ENCODE assay signal across 17 cellular contexts in the genomic region with DNA sequence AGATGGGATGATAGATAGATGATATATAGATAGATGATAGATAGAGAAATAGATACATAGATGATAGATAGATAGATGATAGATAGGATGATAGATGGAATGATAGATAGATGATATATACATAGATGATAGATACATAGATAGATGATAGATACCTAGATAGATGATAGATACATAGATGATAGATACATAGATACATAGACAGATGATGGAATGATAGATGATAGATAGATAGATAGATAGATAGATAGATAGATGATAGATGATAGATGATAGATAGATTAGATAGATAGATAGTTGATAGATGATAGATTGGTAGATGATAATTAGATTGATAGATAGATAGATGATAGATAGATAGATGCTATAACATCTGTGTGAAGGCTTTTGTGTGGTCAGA.
"Had no signal": no experiment of that assay in that cellular context is flagged by ENCODE, and none has a peak within 500 bp of the region (broad histone marks: within the 10 kb centered on the region; RNA-seq: fewer than 3 reads in every experiment).

No MANE protein-coding gene starts in this region.

- H3K9me3 ChIP-seq: adrenal gland, ascending aorta, esophagus squamous epithelium, gastroesophageal sphincter, testis, upper lobe of right lung had no signal

- H3K27me3 ChIP-seq: adrenal gland, ascending aorta, esophagus squamous epithelium, gastroesophageal sphincter, testis, upper lobe of right lung had no signal

- H3K36me3 ChIP-seq: adrenal gland, ascending aorta, esophagus squamous epithelium, gastroesophageal sphincter, upper lobe of right lung had no signal

- ATAC-seq: stimulated activated memory B cell treated with anti-CD40 and anti-IgM and Interleukin-4, amounts not matched to agents 10 μg/mL and 1 μg/mL and 100 μg/mL, for 72 hours had no signal

- H3K36me3 Mint-ChIP-seq: activated CD4-positive, alpha-beta memory T cell treated with anti-CD3 and anti-CD28 coated beads for 36 hours; activated CD8-positive, alpha-beta memory T cell treated with anti-CD3 and anti-CD28 coated beads, Interleukin-2, amount 10 ng/mL, durations not matched to agents 7 days and 5 days; activated naive CD8-positive, alpha-beta T cell; memory B cell; stimulated activated memory B cell treated with anti-CD40 and anti-IgM and Interleukin-4, amounts not matched to agents 10 μg/mL and 1 μg/mL and 100 μg/mL, for 72 hours had no signal

- H3K27me3 Mint-ChIP-seq: activated CD4-positive, alpha-beta memory T cell treated with anti-CD3 and anti-CD28 coated beads for 36 hours; activated naive CD8-positive, alpha-beta T cell; central memory CD8-positive, alpha-beta T cell had no signal

- H3K9me3 Mint-ChIP-seq: activated CD4-positive, alpha-beta memory T cell treated with anti-CD3 and anti-CD28 coated beads for 36 hours; central memory CD8-positive, alpha-beta T cell; nephron progenitor cell had no signal

- H3K27ac ChIP-seq: testis had no signal

- DNase-seq: activated CD4-positive, alpha-beta memory T cell treated with anti-CD3 and anti-CD28 coated beads for 36 hours; activated CD4-positive, alpha-beta T cell treated with anti-CD3 and anti-CD28 coated beads for 48 hours; activated naive CD4-positive, alpha-beta T cell; esophagus squamous epithelium; nephron progenitor cell; small intestine; stimulated activated CD4-positive, alpha-beta T cell treated with anti-CD3 and anti-CD28 coated beads, Interleukin-15, amount 100 ng/mL, for 24 hours; testis; upper lobe of right lung had no signal

- H3K4me3 Mint-ChIP-seq: activated CD4-positive, alpha-beta memory T cell treated with anti-CD3 and anti-CD28 coated beads for 36 hours; activated CD8-positive, alpha-beta memory T cell treated with anti-CD3 and anti-CD28 coated beads, Interleukin-2, amount 10 ng/mL, durations not matched to agents 7 days and 5 days; activated naive CD8-positive, alpha-beta T cell; central memory CD8-positive, alpha-beta T cell; memory B cell; nephron progenitor cell; stimulated activated memory B cell treated with anti-CD40 and anti-IgM and Interleukin-4, amounts not matched to agents 10 μg/mL and 1 μg/mL and 100 μg/mL, for 72 hours had no signal

- H3K27ac Mint-ChIP-seq: activated CD4-positive, alpha-beta memory T cell treated with anti-CD3 and anti-CD28 coated beads for 36 hours; activated CD8-positive, alpha-beta memory T cell treated with anti-CD3 and anti-CD28 coated beads, Interleukin-2, amount 10 ng/mL, durations not matched to agents 7 days and 5 days; activated naive CD8-positive, alpha-beta T cell; memory B cell; nephron progenitor cell; stimulated activated memory B cell treated with anti-CD40 and anti-IgM and Interleukin-4, amounts not matched to agents 10 μg/mL and 1 μg/mL and 100 μg/mL, for 72 hours had no signal

- H3K4me3 ChIP-seq: adrenal gland, ascending aorta, esophagus squamous epithelium, gastroesophageal sphincter, testis, upper lobe of right lung had no signal
